Comparison of ENCODE assay signal across 8 cellular contexts in the genomic region with DNA sequence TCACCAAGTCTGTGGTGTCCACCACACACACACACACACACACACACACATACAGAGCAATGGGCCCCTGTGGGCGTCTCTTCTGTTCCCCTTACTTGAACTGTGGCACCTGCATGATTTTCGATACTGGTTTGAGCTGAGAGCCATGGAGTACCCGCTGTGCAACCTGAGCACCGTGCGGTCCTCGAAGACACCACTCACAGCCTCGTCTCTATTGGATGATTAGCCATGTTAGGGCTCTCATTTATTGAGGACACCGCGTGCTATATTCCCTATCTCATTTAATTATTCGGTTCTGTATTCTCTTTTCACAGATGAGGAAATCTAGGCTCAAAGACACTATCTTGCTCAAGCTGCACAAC. TPM values are rescaled to one million over a fixed set of nuclear protein-coding genes. Genes with fewer than 3 reads are reported as not detected.
DNase-seq lines count a peak whose midpoint lies in the region; ATAC-seq and TF ChIP-seq lines count a peak whose summit lies in the region.

No MANE protein-coding gene starts in this region.

- no peak for ATAC-seq in stimulated activated memory B cell treated with anti-CD40 and anti-IgM and Interleukin-4, amounts not matched to agents 10 μg/mL and 1 μg/mL and 100 μg/mL, for 72 hours
- ATAC-seq in HG02973 (IDR thresholded peaks at IDR 0.05; ENCODE audit: unreplicated experiment), result no peak

- peak overlapping the region; percentile 94 for H3K4me3 ChIP-seq in SK-N-MC
- peak overlapping the region; percentile 76 to 79 for H3K4me3 ChIP-seq in foreskin fibroblast (ENCODE audit: low read depth in 1 of 2, low read length in 2 of 2)

- H3K9me3 ChIP-seq in SK-N-MC (ENCODE audit: low read depth, low read length), result no peaks in the 10 kb centered on the region

- peak overlapping the region; percentile 45 for H3K4me3 Mint-ChIP-seq in stimulated activated memory B cell treated with anti-CD40 and anti-IgM and Interleukin-4, amounts not matched to agents 10 μg/mL and 1 μg/mL and 100 μg/mL, for 72 hours

- H3K36me3 ChIP-seq in SK-N-MC (ENCODE audit: insufficient read depth, low read length), result no peaks in the 10 kb centered on the region

- peaks cover 57% of the 10 kb centered on the region for H3K27me3 Mint-ChIP-seq in stimulated activated memory B cell treated with anti-CD40 and anti-IgM and Interleukin-4, amounts not matched to agents 10 μg/mL and 1 μg/mL and 100 μg/mL, for 72 hours

- no peak overlapping the region for H3K27ac ChIP-seq in SK-N-MC

- TF ChIP-seq CTCF in foreskin fibroblast (IDR thresholded peaks at IDR 0.05; ENCODE audit: low read depth, low read length), result no peak

- H3K4me1 Mint-ChIP-seq in stimulated activated memory B cell treated with anti-CD40 and anti-IgM and Interleukin-4, amounts not matched to agents 10 μg/mL and 1 μg/mL and 100 μg/mL, for 72 hours, result peaks cover 19% of the 10 kb centered on the region

- no peaks in the 10 kb centered on the region for H3K9me3 Mint-ChIP-seq in stimulated activated memory B cell treated with anti-CD40 and anti-IgM and Interleukin-4, amounts not matched to agents 10 μg/mL and 1 μg/mL and 100 μg/mL, for 72 hours

- DNase-seq in NCI-H2227 (lab: John Stamatoyannopoulos, UW; ENCODE audit: unreplicated experiment), result peak; percentile 28
- DNase-seq in NCI-H2227 treated with DMSO at 0.1 percent for 48 hours (lab: John Stamatoyannopoulos, UW), result no peak
- DNase-seq in SK-N-MC (ENCODE audit: low read depth, low spot score), result no peak
- no peak for DNase-seq in foreskin fibroblast
- no peak for DNase-seq in HT-29 (ENCODE audit: low spot score)
- no peak for DNase-seq in dedifferentiated amniotic fluid mesenchymal stem cell (ENCODE audit: extremely low spot score)

- no peak overlapping the region for H3K9ac ChIP-seq in SK-N-MC (ENCODE audit: insufficient read length)

- no peak overlapping the region for H3K27ac Mint-ChIP-seq in stimulated activated memory B cell treated with anti-CD40 and anti-IgM and Interleukin-4, amounts not matched to agents 10 μg/mL and 1 μg/mL and 100 μg/mL, for 72 hours

- H3K36me3 Mint-ChIP-seq in stimulated activated memory B cell treated with anti-CD40 and anti-IgM and Interleukin-4, amounts not matched to agents 10 μg/mL and 1 μg/mL and 100 μg/mL, for 72 hours, result no peaks in the 10 kb centered on the region

RNA-seq across cellular contexts. Expression of gene C14orf132, which starts 0.6 kb away (rescaled TPM):
- total RNA-seq in HT-29 (2014; rRNA removed; shearing (Covaris generic)), result not detected in 2 replicates
